ENCODE assay signal across 12 cellular contexts in genomic region chr5:132090107-132090506, GRCh38. TPM values are rescaled to one million over a fixed set of nuclear protein-coding genes. Genes with fewer than 3 reads are reported as not detected.
A peak's percentile ranks its signal among the peaks of the same experiment; 100 is the strongest.
DNase-seq lines count a peak whose midpoint lies in the region; FAIRE-seq and TF ChIP-seq lines count a peak whose summit lies in the region.
"Had no signal": no experiment of that assay in that cellular context is flagged by ENCODE, and none has a peak within 500 bp of the region (broad histone marks: within the 10 kb centered on the region; RNA-seq: fewer than 3 reads in every experiment).

No MANE protein-coding gene starts in this region.

- H3K36me3 ChIP-seq in breast epithelium, result no peaks in the 10 kb centered on the region
- H3K36me3 ChIP-seq: tibial artery had no signal

- no TSS peak for BruUV-seq in MCF 10A (replicated peaks; lab: Mats Ljungman, UMichigan)

- intact Hi-C loops in MCF 10A (cut with micrococcal nuclease), result no loop called here
- intact Hi-C loops in breast epithelium (cut with DNase I; ENCODE audit: low total_unique reads), result no loop called here

- CTCF ChIA-PET in MCF 10A (lab: Yijun Ruan, JAX), result interaction anchor here (0.6 kb wide), 1 partner anchor 372 kb away, joined by 5 read pairs; no protein-coding TSS in a partner anchor

- no peaks in the 10 kb centered on the region for H3K9me3 ChIP-seq in breast epithelium
- H3K9me3 ChIP-seq: tibial artery had no signal

- TF ChIP-seq CTCF in MCF 10A (IDR thresholded peaks at IDR 0.05; ENCODE audit: unreplicated experiment), result no peak
- no peak for TF ChIP-seq CTCF in breast epithelium (IDR thresholded peaks at IDR 0.05)

- H3K4me3 ChIP-seq in breast epithelium, result no peak overlapping the region
- H3K4me3 ChIP-seq: tibial artery had no signal

- H3K4me1 Mint-ChIP-seq in MCF 10A (ENCODE audit: insufficient read depth, unreplicated experiment), result peaks cover 62% of the 10 kb centered on the region

- no peak overlapping the region for H3K27ac Mint-ChIP-seq in MCF 10A (ENCODE audit: low read depth, unreplicated experiment)

- H3K27me3 ChIP-seq in breast epithelium, result no peaks in the 10 kb centered on the region
- H3K27me3 ChIP-seq: tibial artery had no signal

- DNase-seq in MCF 10A (ENCODE audit: unreplicated experiment) (peak; percentile 99), breast epithelium (ENCODE audit: low spot score in 2 of 2) (no peak), RCC 7860 (ENCODE audit: low spot score) (peak; percentile 97), dermis microvascular lymphatic vessel endothelial cell (ENCODE audit: low read depth in 2 of 2) (peak; percentile 51 to 85), urothelium cell line (ENCODE audit: low spot score) (peak; percentile 87), COR-L47 (lab: John Stamatoyannopoulos, UW) (no peak), pons (ENCODE audit: low spot score) (no peak)
- no peak for DNase-seq in activated naive CD4-positive, alpha-beta T cell treated with anti-CD3 and anti-CD28 coated beads, Interleukin-2, amount 50 U/mL, for 16 hours
- DNase-seq: NCI-H345; stimulated activated CD4-positive, alpha-beta T cell treated with anti-CD3 and anti-CD28 coated beads, Interleukin-12 subunit alpha, Interleukin-12 subunit beta, amount 100 ng/mL, for 4 hours had no signal

- POLR2A ChIA-PET in MCF 10A (lab: Yijun Ruan, JAX), result no interaction called here

- H3K27me3 Mint-ChIP-seq in MCF 10A (ENCODE audit: insufficient read depth, unreplicated experiment), result no peaks in the 10 kb centered on the region

- no peak for TF ChIP-seq POLR2A in breast epithelium (IDR thresholded peaks at IDR 0.05)

- no peaks in the 10 kb centered on the region for H3K9me3 Mint-ChIP-seq in MCF 10A (ENCODE audit: unreplicated experiment)

- no peak overlapping the region for H3K27ac ChIP-seq in breast epithelium
- H3K27ac ChIP-seq: tibial artery had no signal

- H3K4me1 ChIP-seq in breast epithelium, result no peaks in the 10 kb centered on the region

- FAIRE-seq in RCC 7860 (lab: Jason Lieb, UNC), result peak; percentile 96
- peak; percentile 91 for FAIRE-seq in urothelium cell line (lab: Jason Lieb, UNC)

- H3K4me3 Mint-ChIP-seq in MCF 10A (ENCODE audit: unreplicated experiment), result no peak overlapping the region

- H3K36me3 Mint-ChIP-seq in MCF 10A (ENCODE audit: insufficient read depth, unreplicated experiment), result no peaks in the 10 kb centered on the region

RNA-seq across cellular contexts. Expression of gene CSF2, which starts 16.5 kb away (rescaled TPM):
- total RNA-seq in MCF 10A (2022) (not detected in 2 replicates), breast epithelium (not detected), dermis microvascular lymphatic vessel endothelial cell (0.13 TPM in 1 of 2 replicates, not detected in the other)
- total RNA-seq: lower leg skin had no signal

RNA-seq across cellular contexts. Expression of gene IL3, which starts 29.7 kb away (rescaled TPM):
- total RNA-seq in MCF 10A (2022) (not detected in 2 replicates), breast epithelium (not detected), dermis microvascular lymphatic vessel endothelial cell (not detected in 2 replicates)
- total RNA-seq: lower leg skin had no signal

Comparison
In these comparisons a context has a peak if more than half of its experiments do, and no peak if none do; other contexts are left out.
1. DNase-seq: peak in MCF 10A (single experiment), RCC 7860 (single experiment), dermis microvascular lymphatic vessel endothelial cell (2 of 2) and urothelium cell line (single experiment); none in breast epithelium (0 of 2), COR-L47 (single experiment), pons (single experiment) and activated naive CD4-positive, alpha-beta T cell treated with anti-CD3 and anti-CD28 coated beads, Interleukin-2, amount 50 U/mL, for 16 hours (single experiment).